In genomic region chr11:68469122-68469521, GRCh38 we compare ENCODE assay signal across 13 cellular contexts. TPM values are rescaled to one million over a fixed set of nuclear protein-coding genes. Genes with fewer than 3 reads are reported as not detected.
DNase-seq lines count a peak whose midpoint lies in the region; ATAC-seq, FAIRE-seq and TF ChIP-seq lines count a peak whose summit lies in the region.
"Had no signal": no experiment of that assay in that cellular context is flagged by ENCODE, and none has a peak within 500 bp of the region (broad histone marks: within the 10 kb centered on the region; RNA-seq: fewer than 3 reads in every experiment).

No MANE protein-coding gene starts in this region.

- peaks cover 15 to 42% (median 28%) of the 10 kb centered on the region in 3 donors for H3K4me1 ChIP-seq in pancreas
- H3K4me1 ChIP-seq: SJCRH30 had no signal

- no peak for FAIRE-seq in pancreas (lab: Jason Lieb, UNC)

- H3K9me3 Mint-ChIP-seq in activated CD8-positive, alpha-beta memory T cell treated with anti-CD3 and anti-CD28 coated beads, Interleukin-2, amount 10 ng/mL, durations not matched to agents 7 days and 5 days (ENCODE audit: low read depth), result no peaks in the 10 kb centered on the region
- peaks cover 45% of the 10 kb centered on the region for H3K9me3 Mint-ChIP-seq in nephron progenitor cell

- peak overlapping the region; percentile 48 for H3K27ac Mint-ChIP-seq in activated CD8-positive, alpha-beta memory T cell treated with anti-CD3 and anti-CD28 coated beads, Interleukin-2, amount 10 ng/mL, durations not matched to agents 7 days and 5 days
- H3K27ac Mint-ChIP-seq in nephron progenitor cell, result no peak overlapping the region

- H3K4me3 ChIP-seq in fibroblast of the aortic adventitia (ENCODE audit: low read depth, low read length) (no peak overlapping the region), pancreas (no peak overlapping the region)
- H3K4me3 ChIP-seq: SJCRH30, skin epidermis, uterus had no signal

- WGBS in pancreas, 2 donors, result 5% methylated on average over 2 of the region's 2 CpGs

- intact Hi-C loops in pancreas (cut with DNase I), result no loop called here

- CTCF ChIA-PET in activated CD8-positive, alpha-beta memory T cell treated with anti-CD3 and anti-CD28 coated beads, Interleukin-2, amount 10 ng/mL, durations not matched to agents 7 days and 5 days (lab: Charles Lee), result no interaction called here

- ATAC-seq in activated CD8-positive, alpha-beta memory T cell treated with anti-CD3 and anti-CD28 coated beads, Interleukin-2, amount 10 ng/mL, durations not matched to agents 7 days and 5 days, result no peak
- peak; percentile 32 to 81 (median 64) for ATAC-seq in pancreas
- no peak for ATAC-seq in GM21786 (IDR thresholded peaks at IDR 0.05; ENCODE audit: unreplicated experiment)
- no peak for ATAC-seq in GM21515 (IDR thresholded peaks at IDR 0.05; ENCODE audit: unreplicated experiment)

- DNase-seq in activated CD8-positive, alpha-beta memory T cell treated with anti-CD3 and anti-CD28 coated beads, Interleukin-2, amount 10 ng/mL, durations not matched to agents 7 days and 5 days, result no peak
- DNase-seq in activated CD8-positive, alpha-beta memory T cell treated with anti-CD3 and anti-CD28 coated beads, Interleukin-2, amount 50 U/mL, for 4 hours, result no peak
- DNase-seq in NCI-H226 (peak; percentile 10), fibroblast of the aortic adventitia (ENCODE audit: low read depth) (peak; percentile 72), pancreas (no peak), nephron progenitor cell (no peak)
- DNase-seq: activated CD4-positive, CD25-positive, alpha-beta regulatory T cell; NCI-H510A; SJCRH30; uterus had no signal

- no peak overlapping the region for H3K4me3 Mint-ChIP-seq in activated CD8-positive, alpha-beta memory T cell treated with anti-CD3 and anti-CD28 coated beads, Interleukin-2, amount 10 ng/mL, durations not matched to agents 7 days and 5 days
- H3K4me3 Mint-ChIP-seq in nephron progenitor cell, result no peak overlapping the region

- H3K36me3 Mint-ChIP-seq in activated CD8-positive, alpha-beta memory T cell treated with anti-CD3 and anti-CD28 coated beads, Interleukin-2, amount 10 ng/mL, durations not matched to agents 7 days and 5 days, result peaks cover 50% of the 10 kb centered on the region
- peaks cover 88% of the 10 kb centered on the region for H3K36me3 Mint-ChIP-seq in nephron progenitor cell (ENCODE audit: low read depth)

- no peaks in the 10 kb centered on the region for H3K36me3 ChIP-seq in pancreas
- H3K36me3 ChIP-seq: uterus had no signal

- H3K9me3 ChIP-seq in pancreas, result no peaks in the 10 kb centered on the region
- H3K9me3 ChIP-seq: SJCRH30, uterus had no signal

- H3K27me3 Mint-ChIP-seq in activated CD8-positive, alpha-beta memory T cell treated with anti-CD3 and anti-CD28 coated beads, Interleukin-2, amount 10 ng/mL, durations not matched to agents 7 days and 5 days, result no peaks in the 10 kb centered on the region
- peaks cover 5% of the 10 kb centered on the region for H3K27me3 Mint-ChIP-seq in nephron progenitor cell (ENCODE audit: low read depth, poor library complexity)

- no peaks in the 10 kb centered on the region for H3K27me3 ChIP-seq in pancreas
- H3K27me3 ChIP-seq: SJCRH30, uterus had no signal

- TF ChIP-seq CTCF in fibroblast of the aortic adventitia (IDR thresholded peaks at IDR 0.05; ENCODE audit: insufficient read depth, low read length) (no peak), pancreas (IDR thresholded peaks at IDR 0.05) (no peak), nephron progenitor cell (IDR thresholded peaks at IDR 0.05) (no peak)

- peaks cover 84% of the 10 kb centered on the region for H3K4me1 Mint-ChIP-seq in activated CD8-positive, alpha-beta memory T cell treated with anti-CD3 and anti-CD28 coated beads, Interleukin-2, amount 10 ng/mL, durations not matched to agents 7 days and 5 days
- peaks cover 55% of the 10 kb centered on the region for H3K4me1 Mint-ChIP-seq in nephron progenitor cell

- H3K27ac ChIP-seq in pancreas, result peak overlapping the region in 1 of 4 donors; percentile 14
- H3K27ac ChIP-seq: SJCRH30, skin epidermis, uterus had no signal

RNA-seq across cellular contexts. Expression of gene PPP6R3, which starts 8.6 kb away (rescaled TPM):
- 100 to 1,000 TPM; 116 to 121 TPM for total RNA-seq in activated CD8-positive, alpha-beta memory T cell treated with anti-CD3 and anti-CD28 coated beads, Interleukin-2, amount 10 ng/mL, durations not matched to agents 7 days and 5 days
- 98.2 and 119 TPM in 2 replicates for total RNA-seq in fibroblast of the aortic adventitia (ENCODE audit: low replicate concordance)
- total RNA-seq in pancreas, result 10 to 100 TPM; 32.5 to 56.0 (median 35.7) TPM
- polyA plus RNA-seq in pancreas, result 10 to 100 TPM; 19.5 to 28.9 TPM

Comparison
In these comparisons a context has a peak if more than half of its experiments do, and no peak if none do; other contexts are left out.
1. ATAC-seq: peak in pancreas (4 of 4); none in activated CD8-positive, alpha-beta memory T cell treated with anti-CD3 and anti-CD28 coated beads, Interleukin-2, amount 10 ng/mL, durations not matched to agents 7 days and 5 days (single experiment), GM21786 (single experiment) and GM21515 (single experiment).
2. DNase-seq: peak in NCI-H226 (single experiment) and fibroblast of the aortic adventitia (single experiment); none in activated CD8-positive, alpha-beta memory T cell treated with anti-CD3 and anti-CD28 coated beads, Interleukin-2, amount 10 ng/mL, durations not matched to agents 7 days and 5 days (single experiment), activated CD8-positive, alpha-beta memory T cell treated with anti-CD3 and anti-CD28 coated beads, Interleukin-2, amount 50 U/mL, for 4 hours (single experiment), pancreas (0 of 6) and nephron progenitor cell (single experiment).